Comparison of ENCODE assay signal across 1 cellular context in the genomic region with DNA sequence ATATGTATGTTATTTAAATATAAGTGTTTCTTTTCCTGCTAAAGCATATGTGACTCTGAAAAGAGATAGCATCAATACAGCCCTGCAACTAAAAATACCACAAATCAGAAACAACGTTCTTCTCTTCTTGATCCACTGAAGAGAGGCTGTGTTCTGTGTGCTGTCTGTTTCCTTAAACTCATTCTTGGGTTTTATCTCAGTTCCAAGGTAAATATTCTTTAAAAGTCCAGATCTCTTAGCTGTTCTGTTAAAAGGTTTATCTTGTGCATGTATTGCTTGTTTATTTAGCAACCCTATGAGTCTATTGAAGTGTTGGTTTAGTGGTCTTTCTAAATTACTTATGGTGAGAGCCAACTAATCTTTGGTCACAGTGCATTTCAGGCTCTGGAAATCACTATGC.
TF ChIP-seq lines count a peak whose summit lies in the region.

No MANE protein-coding gene starts in this region.

TF ChIP-seq in IMR-90, 13 proteins besides CTCF, POLR2A, EP300 and RAD21:
- TF ChIP-seq BHLHE40 (IDR thresholded peaks at IDR 0.05; ENCODE audit: low read depth, low read length) (no peak), RCOR1 (IDR thresholded peaks at IDR 0.05; ENCODE audit: insufficient replicate concordance, low read length) (no peak), CEBPB (IDR thresholded peaks at IDR 0.05; ENCODE audit: low read depth, low read length) (no peak), ELK1 (IDR thresholded peaks at IDR 0.05; ENCODE audit: borderline replicate concordance, low read depth, low read length) (no peak), MAZ (IDR thresholded peaks at IDR 0.05; ENCODE audit: borderline replicate concordance, low read depth, low read length) (no peak), RFX5 (IDR thresholded peaks at IDR 0.05; ENCODE audit: low read depth, low read length) (no peak), NFE2L2 (IDR thresholded peaks at IDR 0.05; ENCODE audit: low read depth, low read length) (no peak), MXI1 (IDR thresholded peaks at IDR 0.05; ENCODE audit: borderline replicate concordance, low read depth, low read length) (no peak), FOS (IDR thresholded peaks at IDR 0.05; ENCODE audit: low read depth, low read length) (no peak), MAFK (IDR thresholded peaks at IDR 0.05; ENCODE audit: low read depth, low read length) (no peak), SMC3 (IDR thresholded peaks at IDR 0.05; ENCODE audit: low read depth, low read length) (no peak), CHD1 (IDR thresholded peaks at IDR 0.05; ENCODE audit: low read depth, low read length) (no peak)
- TF ChIP-seq, protein P1, sequence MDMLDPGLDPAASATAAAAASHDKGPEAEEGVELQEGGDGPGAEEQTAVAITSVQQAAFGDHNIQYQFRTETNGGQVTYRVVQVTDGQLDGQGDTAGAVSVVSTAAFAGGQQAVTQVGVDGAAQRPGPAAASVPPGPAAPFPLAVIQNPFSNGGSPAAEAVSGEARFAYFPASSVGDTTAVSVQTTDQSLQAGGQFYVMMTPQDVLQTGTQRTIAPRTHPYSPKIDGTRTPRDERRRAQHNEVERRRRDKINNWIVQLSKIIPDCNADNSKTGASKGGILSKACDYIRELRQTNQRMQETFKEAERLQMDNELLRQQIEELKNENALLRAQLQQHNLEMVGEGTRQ (IDR thresholded peaks at IDR 0.05; ENCODE audit: low read depth, low read length), result no peak
